Comparison of ENCODE assay signal across 1 cellular context in genomic region chr1:229625893-229626831, GRCh38.
TF ChIP-seq lines count a peak whose summit lies in the region.

Gene TAF5L (minus strand): TSS chr1:229626122. CDS start chr1:229614482, 11,640 bp downstream.
Gene URB2 (plus strand): TSS chr1:229626247. CDS start chr1:229627634, 1,387 bp downstream.

TF ChIP-seq in K562, 482 proteins besides CTCF, POLR2A, EP300 and RAD21 (continued from another document and continues in another):
- TF ChIP-seq E2F8 (IDR thresholded peaks at IDR 0.05; ENCODE audit: low read depth, partially characterized antibody) (peak; percentile 55), E2F4 (CRISPR knock-in tag; IDR thresholded peaks at IDR 0.05; ENCODE audit: low read depth) (0 out of 2 replicates have a peak, but pooled peaks have one; percentile 32), MITF (IDR thresholded peaks at IDR 0.05) (no peak), TFAP4 (CRISPR knock-in tag; IDR thresholded peaks at IDR 0.05; ENCODE audit: borderline replicate concordance) (peak; percentile 37), SP2 (IDR thresholded peaks at IDR 0.05; ENCODE audit: extremely low read depth, low read depth, low read length, poor library complexity, severe bottlenecking) (peak; percentile 25), ZNF316 (IDR thresholded peaks at IDR 0.05) (0 out of 2 replicates have a peak, but pooled peaks have one; percentile 5), PML (IDR thresholded peaks at IDR 0.05; ENCODE audit: low read length) (peak; percentile 56; the same call in 1 of the 2 replicates), MAZ (CRISPR knock-in tag; conservative IDR thresholded peaks at IDR 0.05 in 1 of 2, IDR thresholded peaks at IDR 0.05 in 1 of 2) (peak; percentile 88 to 98), ELF4 (CRISPR knock-in tag; IDR thresholded peaks at IDR 0.05) (no peak), POLR3A (IDR thresholded peaks at IDR 0.05; ENCODE audit: borderline replicate concordance, extremely low read depth, insufficient read depth, insufficient read length) (no peak), PTTG1 (tag; IDR thresholded peaks at IDR 0.05; ENCODE audit: low read depth) (no peak), USF2 (CRISPR knock-in tag; IDR thresholded peaks at IDR 0.05) (peak; percentile 65; the same call in 1 of the 2 replicates), E2F5 (CRISPR knock-in tag; IDR thresholded peaks at IDR 0.05) (peak; percentile 85; the same call in 1 of the 2 replicates), ID3 (CRISPR knock-in tag; IDR thresholded peaks at IDR 0.05) (no peak), ID3 (tag; IDR thresholded peaks at IDR 0.05) (0 out of 2 replicates have a peak, but pooled peaks have one; percentile 60), UBTF (IDR thresholded peaks at IDR 0.05; ENCODE audit: borderline replicate concordance in 1 of 2, low read depth in 2 of 2, low read length in 2 of 2) (peak; percentile 61 to 83; a peak in 2 of 4 replicates), RBBP5 (IDR thresholded peaks at IDR 0.05; ENCODE audit: borderline replicate concordance, insufficient read depth, low read length, poor library complexity, severe bottlenecking) (peak; percentile 97), NEUROD1 (IDR thresholded peaks at IDR 0.05; ENCODE audit: borderline replicate concordance, low read depth, low read length, partially characterized antibody) (peak; percentile 91), JUND (IDR thresholded peaks at IDR 0.05; ENCODE audit: borderline replicate concordance, low read depth, low read length) (peak; percentile 62), JUND (tag; IDR thresholded peaks at IDR 0.05; ENCODE audit: borderline replicate concordance, low read depth, low read length) (peak; percentile 38; the same call in 1 of the 3 replicates), SREBF1 (IDR thresholded peaks at IDR 0.05; ENCODE audit: borderline replicate concordance, low read depth, low read length) (no peak), HOMEZ (CRISPR knock-in tag; IDR thresholded peaks at IDR 0.05) (peak; percentile 43; the same call in 1 of the 2 replicates), RNF2 (IDR thresholded peaks at IDR 0.05) (0 out of 2 replicates have a peak, but pooled peaks have one; percentile 23), NR3C1 (CRISPR knock-in tag; IDR thresholded peaks at IDR 0.05) (peak; percentile 27; the same call in 1 of the 2 replicates), AFF4 (CRISPR knock-in tag; IDR thresholded peaks at IDR 0.05) (0 out of 2 replicates have a peak, but pooled peaks have one; percentile 42), MBD1 (CRISPR knock-in tag; IDR thresholded peaks at IDR 0.05) (no peak), KLF1 (tag; IDR thresholded peaks at IDR 0.05) (peak; percentile 80)
